16 cellular contexts compared by ENCODE assay signal in the genomic region with DNA sequence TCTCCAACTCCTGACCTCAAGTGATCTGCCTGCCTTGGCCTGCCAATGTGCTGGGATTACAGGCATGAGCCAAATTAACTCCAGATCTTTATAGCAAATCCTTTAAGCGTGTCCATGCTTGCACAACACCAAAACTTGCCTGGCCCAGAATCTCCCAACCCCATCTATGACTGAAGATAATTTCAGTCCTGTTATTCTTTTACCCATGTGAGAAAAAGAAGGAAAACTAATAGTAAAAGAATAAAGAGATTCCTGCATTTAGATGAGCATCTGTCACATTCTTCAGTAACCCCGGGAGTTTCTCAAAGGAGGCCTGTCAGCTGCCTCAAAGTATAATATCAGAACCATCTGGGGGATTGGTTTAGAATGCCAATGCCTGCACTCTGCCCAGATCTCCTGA.
"Had no signal": no experiment of that assay in that cellular context is flagged by ENCODE, and none has a peak within 500 bp of the region (broad histone marks: within the 10 kb centered on the region; RNA-seq: fewer than 3 reads in every experiment).

No MANE protein-coding gene starts in this region.

- H3K27ac ChIP-seq: brain microvascular endothelial cell, coronary artery, gastrocnemius medialis, parathyroid adenoma, sigmoid colon, spleen, thoracic aorta had no signal

- H3K9me3 ChIP-seq: gastrocnemius medialis, sigmoid colon, spleen, thoracic aorta had no signal

- H3K36me3 ChIP-seq: brain microvascular endothelial cell, gastrocnemius medialis, sigmoid colon, spleen, thoracic aorta had no signal

- H3K36me3 Mint-ChIP-seq: naive thymus-derived CD8-positive, alpha-beta T cell; stimulated activated memory B cell treated with anti-CD40 and anti-IgM and Interleukin-4, amounts not matched to agents 10 μg/mL and 1 μg/mL and 100 μg/mL, for 72 hours had no signal

- H3K4me3 ChIP-seq: coronary artery, gastrocnemius medialis, sigmoid colon, spleen, thoracic aorta had no signal

- H3K4me3 Mint-ChIP-seq: activated CD4-positive, alpha-beta T cell treated with anti-CD3 and anti-CD28 coated beads, Interleukin-2, amount 10 ng/mL, durations not matched to agents 7 days and 5 days; activated naive CD4-positive, alpha-beta T cell treated with anti-CD3 and anti-CD28 coated beads for 36 hours; activated T-cell treated with anti-CD3 and anti-CD28 coated beads, Interleukin-2, amount 50 U/mL, for 4 hours; naive thymus-derived CD8-positive, alpha-beta T cell; stimulated activated memory B cell treated with anti-CD40 and anti-IgM and Interleukin-4, amounts not matched to agents 10 μg/mL and 1 μg/mL and 100 μg/mL, for 72 hours had no signal

- H3K4me1 ChIP-seq: gastrocnemius medialis, parathyroid adenoma, sigmoid colon had no signal

- H3K27me3 Mint-ChIP-seq: naive thymus-derived CD8-positive, alpha-beta T cell had no signal

- DNase-seq: activated CD4-positive, alpha-beta T cell treated with anti-CD3 and anti-CD28 coated beads, Interleukin-2, amount 10 ng/mL, durations not matched to agents 7 days and 5 days; activated CD8-positive, alpha-beta memory T cell treated with anti-CD3 and anti-CD28 coated beads, Interleukin-2, amount 50 U/mL, for 4 hours; activated naive CD4-positive, alpha-beta T cell treated with anti-CD3 and anti-CD28 coated beads for 36 hours; activated T-cell treated with anti-CD3 and anti-CD28 coated beads, Interleukin-2, amount 50 U/mL, for 4 hours; anterior cingulate cortex; brain microvascular endothelial cell; gastrocnemius medialis; head of caudate nucleus; naive thymus-derived CD8-positive, alpha-beta T cell; sigmoid colon; spleen; stimulated activated CD4-positive, alpha-beta T cell treated with anti-CD3 and anti-CD28 coated beads, Interleukin-4, amount 100 ng/mL, for 4 hours had no signal

- H3K79me2 ChIP-seq: parathyroid adenoma had no signal

- H3K9ac ChIP-seq: parathyroid adenoma had no signal

- H3K27me3 ChIP-seq: brain microvascular endothelial cell, sigmoid colon, spleen had no signal

- H3K9me3 Mint-ChIP-seq: activated CD4-positive, alpha-beta T cell treated with anti-CD3 and anti-CD28 coated beads, Interleukin-2, amount 10 ng/mL, durations not matched to agents 7 days and 5 days; activated naive CD4-positive, alpha-beta T cell treated with anti-CD3 and anti-CD28 coated beads for 36 hours; activated T-cell treated with anti-CD3 and anti-CD28 coated beads, Interleukin-2, amount 50 U/mL, for 4 hours; naive thymus-derived CD8-positive, alpha-beta T cell; stimulated activated memory B cell treated with anti-CD40 and anti-IgM and Interleukin-4, amounts not matched to agents 10 μg/mL and 1 μg/mL and 100 μg/mL, for 72 hours had no signal

- H3K27ac Mint-ChIP-seq: activated CD4-positive, alpha-beta T cell treated with anti-CD3 and anti-CD28 coated beads, Interleukin-2, amount 10 ng/mL, durations not matched to agents 7 days and 5 days; activated naive CD4-positive, alpha-beta T cell treated with anti-CD3 and anti-CD28 coated beads for 36 hours; stimulated activated memory B cell treated with anti-CD40 and anti-IgM and Interleukin-4, amounts not matched to agents 10 μg/mL and 1 μg/mL and 100 μg/mL, for 72 hours had no signal

- H2AFZ ChIP-seq: parathyroid adenoma had no signal
